ENCODE assay signal across 1 cellular context in the genomic region with DNA sequence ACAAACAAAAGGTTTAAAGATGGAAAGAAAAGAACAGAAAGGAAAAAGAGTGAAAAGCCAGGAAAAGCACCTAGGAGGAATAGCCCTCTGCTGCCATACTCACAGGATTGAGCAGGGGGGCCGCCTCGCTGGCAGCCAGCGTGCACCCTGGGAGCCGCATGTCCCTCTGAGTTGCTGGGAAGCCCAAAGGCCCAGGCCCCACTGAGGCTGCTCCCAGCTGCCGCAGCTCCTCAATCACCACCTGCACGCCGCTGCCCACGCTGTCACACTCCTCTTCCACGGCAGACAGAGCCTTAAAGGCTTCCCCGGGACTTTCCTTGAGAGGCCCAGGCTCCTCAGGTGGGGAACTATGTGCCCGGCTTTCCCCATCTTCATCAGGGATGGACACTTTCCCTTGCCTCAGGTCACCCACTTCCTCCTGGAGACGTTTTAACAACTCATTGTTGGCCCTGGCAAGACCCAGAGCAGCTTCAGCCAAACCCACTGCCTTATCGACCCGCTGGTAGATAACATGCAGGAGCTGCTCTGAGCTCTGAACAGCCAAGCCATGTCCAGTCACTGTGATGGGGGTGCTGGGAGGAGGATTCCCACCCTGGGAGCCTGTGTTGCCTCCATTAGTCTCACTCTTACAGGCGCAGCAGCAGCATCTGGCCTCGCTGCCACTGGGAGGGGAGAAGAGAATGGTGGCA.
TF ChIP-seq lines count a peak whose summit lies in the region.

No MANE protein-coding gene starts in this region.

TF ChIP-seq in HepG2, 621 proteins besides CTCF, POLR2A, EP300 and RAD21:
- TF ChIP-seq SALL1 (CRISPR knock-in tag; IDR thresholded peaks at IDR 0.05) (0 out of 2 replicates have a peak, but pooled peaks have one; percentile 13), ZSCAN21 (CRISPR knock-in tag; IDR thresholded peaks at IDR 0.05; ENCODE audit: borderline replicate concordance) (0 out of 2 replicates have a peak, but pooled peaks have one; percentile 42), HNRNPLL (IDR thresholded peaks at IDR 0.05; ENCODE audit: low read depth, low read length, poor library complexity, severe bottlenecking) (no peak)
- TF ChIP-seq, protein P1, sequence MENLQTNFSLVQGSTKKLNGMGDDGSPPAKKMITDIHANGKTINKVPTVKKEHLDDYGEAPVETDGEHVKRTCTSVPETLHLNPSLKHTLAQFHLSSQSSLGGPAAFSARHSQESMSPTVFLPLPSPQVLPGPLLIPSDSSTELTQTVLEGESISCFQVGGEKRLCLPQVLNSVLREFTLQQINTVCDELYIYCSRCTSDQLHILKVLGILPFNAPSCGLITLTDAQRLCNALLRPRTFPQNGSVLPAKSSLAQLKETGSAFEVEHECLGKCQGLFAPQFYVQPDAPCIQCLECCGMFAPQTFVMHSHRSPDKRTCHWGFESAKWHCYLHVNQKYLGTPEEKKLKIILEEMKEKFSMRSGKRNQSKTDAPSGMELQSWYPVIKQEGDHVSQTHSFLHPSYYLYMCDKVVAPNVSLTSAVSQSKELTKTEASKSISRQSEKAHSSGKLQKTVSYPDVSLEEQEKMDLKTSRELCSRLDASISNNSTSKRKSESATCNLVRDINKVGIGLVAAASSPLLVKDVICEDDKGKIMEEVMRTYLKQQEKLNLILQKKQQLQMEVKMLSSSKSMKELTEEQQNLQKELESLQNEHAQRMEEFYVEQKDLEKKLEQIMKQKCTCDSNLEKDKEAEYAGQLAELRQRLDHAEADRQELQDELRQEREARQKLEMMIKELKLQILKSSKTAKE (CRISPR knock-in tag; IDR thresholded peaks at IDR 0.05; ENCODE audit: borderline replicate concordance), result peak; percentile 49; the same call in 1 of the 2 replicates
- TF ChIP-seq, protein P2, sequence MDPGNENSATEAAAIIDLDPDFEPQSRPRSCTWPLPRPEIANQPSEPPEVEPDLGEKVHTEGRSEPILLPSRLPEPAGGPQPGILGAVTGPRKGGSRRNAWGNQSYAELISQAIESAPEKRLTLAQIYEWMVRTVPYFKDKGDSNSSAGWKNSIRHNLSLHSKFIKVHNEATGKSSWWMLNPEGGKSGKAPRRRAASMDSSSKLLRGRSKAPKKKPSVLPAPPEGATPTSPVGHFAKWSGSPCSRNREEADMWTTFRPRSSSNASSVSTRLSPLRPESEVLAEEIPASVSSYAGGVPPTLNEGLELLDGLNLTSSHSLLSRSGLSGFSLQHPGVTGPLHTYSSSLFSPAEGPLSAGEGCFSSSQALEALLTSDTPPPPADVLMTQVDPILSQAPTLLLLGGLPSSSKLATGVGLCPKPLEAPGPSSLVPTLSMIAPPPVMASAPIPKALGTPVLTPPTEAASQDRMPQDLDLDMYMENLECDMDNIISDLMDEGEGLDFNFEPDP (CRISPR knock-in tag; conservative IDR thresholded peaks at IDR 0.05), result 0 out of 2 replicates have a peak, but pooled peaks have one; percentile 51
- TF ChIP-seq, protein P3, sequence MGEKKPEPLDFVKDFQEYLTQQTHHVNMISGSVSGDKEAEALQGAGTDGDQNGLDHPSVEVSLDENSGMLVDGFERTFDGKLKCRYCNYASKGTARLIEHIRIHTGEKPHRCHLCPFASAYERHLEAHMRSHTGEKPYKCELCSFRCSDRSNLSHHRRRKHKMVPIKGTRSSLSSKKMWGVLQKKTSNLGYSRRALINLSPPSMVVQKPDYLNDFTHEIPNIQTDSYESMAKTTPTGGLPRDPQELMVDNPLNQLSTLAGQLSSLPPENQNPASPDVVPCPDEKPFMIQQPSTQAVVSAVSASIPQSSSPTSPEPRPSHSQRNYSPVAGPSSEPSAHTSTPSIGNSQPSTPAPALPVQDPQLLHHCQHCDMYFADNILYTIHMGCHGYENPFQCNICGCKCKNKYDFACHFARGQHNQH (CRISPR knock-in tag; IDR thresholded peaks at IDR 0.05), result no peak
